ENCODE assay signal across 1 cellular context in the genomic region with DNA sequence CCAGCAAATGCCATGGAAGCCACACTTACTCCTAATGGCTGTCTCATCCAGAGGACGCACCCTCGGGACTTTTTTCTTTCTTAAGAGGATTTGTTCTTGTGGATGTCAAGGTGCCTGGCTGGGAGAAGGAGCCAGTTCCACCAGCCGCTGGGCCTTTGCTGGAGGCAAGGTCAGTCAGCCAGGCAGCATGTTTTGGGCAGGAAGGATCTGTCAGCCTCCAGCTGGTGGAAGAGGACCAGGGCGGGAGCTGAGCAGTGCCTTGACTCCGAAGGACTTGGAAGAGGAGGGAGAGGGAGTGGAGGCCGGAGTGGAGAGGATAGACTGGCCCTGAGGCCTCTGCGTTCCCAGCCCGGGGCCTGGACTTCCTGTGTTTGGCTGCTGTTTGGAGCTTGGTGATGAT.
TF ChIP-seq lines count a peak whose summit lies in the region.

No MANE protein-coding gene starts in this region.

TF ChIP-seq in H1, 55 proteins besides CTCF, POLR2A, EP300 and RAD21:
- no peak for TF ChIP-seq TBP (IDR thresholded peaks at IDR 0.05; ENCODE audit: low read depth, low read length)
- TF ChIP-seq, protein P1, sequence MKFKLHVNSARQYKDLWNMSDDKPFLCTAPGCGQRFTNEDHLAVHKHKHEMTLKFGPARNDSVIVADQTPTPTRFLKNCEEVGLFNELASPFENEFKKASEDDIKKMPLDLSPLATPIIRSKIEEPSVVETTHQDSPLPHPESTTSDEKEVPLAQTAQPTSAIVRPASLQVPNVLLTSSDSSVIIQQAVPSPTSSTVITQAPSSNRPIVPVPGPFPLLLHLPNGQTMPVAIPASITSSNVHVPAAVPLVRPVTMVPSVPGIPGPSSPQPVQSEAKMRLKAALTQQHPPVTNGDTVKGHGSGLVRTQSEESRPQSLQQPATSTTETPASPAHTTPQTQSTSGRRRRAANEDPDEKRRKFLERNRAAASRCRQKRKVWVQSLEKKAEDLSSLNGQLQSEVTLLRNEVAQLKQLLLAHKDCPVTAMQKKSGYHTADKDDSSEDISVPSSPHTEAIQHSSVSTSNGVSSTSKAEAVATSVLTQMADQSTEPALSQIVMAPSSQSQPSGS (IDR thresholded peaks at IDR 0.05; ENCODE audit: low read length), result no peak
- no peak for TF ChIP-seq TAF7 (optimal IDR thresholded peaks at IDR 0.05; ENCODE audit: borderline replicate concordance, low read depth, low read length)
- no peak for TF ChIP-seq ASH2L (IDR thresholded peaks at IDR 0.05; ENCODE audit: low read length)
- TF ChIP-seq, protein P2, sequence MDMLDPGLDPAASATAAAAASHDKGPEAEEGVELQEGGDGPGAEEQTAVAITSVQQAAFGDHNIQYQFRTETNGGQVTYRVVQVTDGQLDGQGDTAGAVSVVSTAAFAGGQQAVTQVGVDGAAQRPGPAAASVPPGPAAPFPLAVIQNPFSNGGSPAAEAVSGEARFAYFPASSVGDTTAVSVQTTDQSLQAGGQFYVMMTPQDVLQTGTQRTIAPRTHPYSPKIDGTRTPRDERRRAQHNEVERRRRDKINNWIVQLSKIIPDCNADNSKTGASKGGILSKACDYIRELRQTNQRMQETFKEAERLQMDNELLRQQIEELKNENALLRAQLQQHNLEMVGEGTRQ (IDR thresholded peaks at IDR 0.05; ENCODE audit: low read length), result no peak
- TF ChIP-seq EGR1 (IDR thresholded peaks at IDR 0.05; ENCODE audit: borderline replicate concordance, low read depth, low read length), result no peak
- TF ChIP-seq CEBPB (IDR thresholded peaks at IDR 0.05; ENCODE audit: low read depth, low read length), result no peak
- TF ChIP-seq NRF1 (IDR thresholded peaks at IDR 0.05; ENCODE audit: low read depth, low read length), result no peak
- TF ChIP-seq GTF2F1 (IDR thresholded peaks at IDR 0.05; ENCODE audit: borderline replicate concordance, low read depth, low read length), result no peak
- no peak for TF ChIP-seq BACH1 (IDR thresholded peaks at IDR 0.05; ENCODE audit: low read length)
- TF ChIP-seq KDM5A (IDR thresholded peaks at IDR 0.05; ENCODE audit: low read length), result no peak
- no peak for TF ChIP-seq SP1 (IDR thresholded peaks at IDR 0.05; ENCODE audit: low read depth, low read length)
